In the genomic region with DNA sequence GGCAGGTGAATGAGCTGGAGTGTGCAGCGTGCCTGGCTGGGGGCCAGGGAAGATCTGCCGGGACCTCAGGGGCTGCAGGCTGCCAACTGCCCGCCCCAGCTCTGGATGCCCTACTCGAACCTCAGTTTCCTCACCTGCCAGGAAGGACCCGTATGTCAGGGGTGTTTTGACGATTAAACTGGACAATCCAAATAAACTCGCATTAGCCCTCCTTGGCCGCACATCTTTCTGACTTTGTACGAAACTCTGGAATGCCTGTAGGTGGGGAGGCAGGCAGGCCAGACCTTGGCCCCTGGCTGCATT, we compare ENCODE assay signal across 8 cellular contexts. TPM values are rescaled to one million over a fixed set of nuclear protein-coding genes. Genes with fewer than 3 reads are reported as not detected.
DNase-seq lines count a peak whose midpoint lies in the region; ATAC-seq and TF ChIP-seq lines count a peak whose summit lies in the region.

No MANE protein-coding gene starts in this region.

- 28 to 29% methylated on average over 9 of the region's 9 CpGs for WGBS in testis, 2 donors

- no peaks in the 10 kb centered on the region for H3K27me3 ChIP-seq in breast epithelium
- no peaks in the 10 kb centered on the region for H3K27me3 ChIP-seq in testis

- peak; percentile 51 for DNase-seq in activated CD4-positive, alpha-beta T cell treated with anti-CD3 and anti-CD28 coated beads, Interleukin-2, amount 10 ng/mL, durations not matched to agents 24 days and 14 days
- no peak for DNase-seq in activated CD4-positive, alpha-beta T cell treated with anti-CD3 and anti-CD28 coated beads, Interleukin-2, amount 50 U/mL, for 1 hour
- DNase-seq in breast epithelium (ENCODE audit: low spot score in 2 of 2): no peak
- no peak for DNase-seq in memory B cell (ENCODE audit: low spot score in 2 of 2)
- no peak for DNase-seq in testis
- DNase-seq in AG08395 (ENCODE audit: low spot score): no peak
- no peak for DNase-seq in SIG-M5 (lab: John Stamatoyannopoulos, UW)
- no peak for DNase-seq in posterior vena cava (ENCODE audit: low spot score)

- no peak overlapping the region for H3K4me3 Mint-ChIP-seq in activated CD4-positive, alpha-beta T cell treated with anti-CD3 and anti-CD28 coated beads, Interleukin-2, amount 10 ng/mL, durations not matched to agents 24 days and 14 days
- H3K4me3 Mint-ChIP-seq in memory B cell: peak overlapping the region; percentile 46

- intact Hi-C loops in activated CD4-positive, alpha-beta T cell treated with anti-CD3 and anti-CD28 coated beads, Interleukin-2, amount 10 ng/mL, durations not matched to agents 24 days and 14 days (cut with micrococcal nuclease): no loop called here
- intact Hi-C loops in breast epithelium (cut with DNase I; ENCODE audit: low total_unique reads) (no loop called here), testis (cut with DNase I; ENCODE audit: low total_unique reads) (no loop called here), posterior vena cava (cut with DNase I) (no loop called here)

- H3K27ac Mint-ChIP-seq in activated CD4-positive, alpha-beta T cell treated with anti-CD3 and anti-CD28 coated beads, Interleukin-2, amount 10 ng/mL, durations not matched to agents 24 days and 14 days: no peak overlapping the region
- H3K27ac Mint-ChIP-seq in memory B cell: no peak overlapping the region

- H3K4me1 ChIP-seq in breast epithelium (no peaks in the 10 kb centered on the region), testis (peaks cover 14% of the 10 kb centered on the region)

- TF ChIP-seq CTCF in breast epithelium (IDR thresholded peaks at IDR 0.05): no peak
- no peak for TF ChIP-seq CTCF in testis (IDR thresholded peaks at IDR 0.05)

- peaks cover 6% of the 10 kb centered on the region for H3K4me1 Mint-ChIP-seq in activated CD4-positive, alpha-beta T cell treated with anti-CD3 and anti-CD28 coated beads, Interleukin-2, amount 10 ng/mL, durations not matched to agents 24 days and 14 days
- H3K4me1 Mint-ChIP-seq in memory B cell: peaks cover 9% of the 10 kb centered on the region

- H3K9me3 Mint-ChIP-seq in activated CD4-positive, alpha-beta T cell treated with anti-CD3 and anti-CD28 coated beads, Interleukin-2, amount 10 ng/mL, durations not matched to agents 24 days and 14 days: peaks cover 14% of the 10 kb centered on the region
- H3K9me3 Mint-ChIP-seq in memory B cell: peaks cover 1% of the 10 kb centered on the region

- peak overlapping the region; percentile 78 to 93 for H3K27ac ChIP-seq in breast epithelium
- H3K27ac ChIP-seq in testis: peak overlapping the region in 1 of 2 donors; percentile 55

- H3K27me3 Mint-ChIP-seq in activated CD4-positive, alpha-beta T cell treated with anti-CD3 and anti-CD28 coated beads, Interleukin-2, amount 10 ng/mL, durations not matched to agents 24 days and 14 days: peaks cover 44% of the 10 kb centered on the region
- H3K27me3 Mint-ChIP-seq in memory B cell: peaks cover 18% of the 10 kb centered on the region

- no peaks in the 10 kb centered on the region for H3K36me3 Mint-ChIP-seq in activated CD4-positive, alpha-beta T cell treated with anti-CD3 and anti-CD28 coated beads, Interleukin-2, amount 10 ng/mL, durations not matched to agents 24 days and 14 days (ENCODE audit: low read depth)
- no peaks in the 10 kb centered on the region for H3K36me3 Mint-ChIP-seq in memory B cell

- H3K36me3 ChIP-seq in breast epithelium (no peaks in the 10 kb centered on the region), testis (ENCODE audit: low read depth, missing control alignments) (no peaks in the 10 kb centered on the region)

- H3K9me3 ChIP-seq in breast epithelium (no peaks in the 10 kb centered on the region), testis (no peaks in the 10 kb centered on the region)

- no peak for TF ChIP-seq POLR2A in breast epithelium (IDR thresholded peaks at IDR 0.05)
- TF ChIP-seq POLR2A in testis (IDR thresholded peaks at IDR 0.05): no peak

- H3K4me3 ChIP-seq in breast epithelium (peak overlapping the region; percentile 76 to 98 (median 87)), testis (peak overlapping the region; percentile 71 to 74)

- no peak for ATAC-seq in memory B cell (ENCODE audit: low read depth)

RNA-seq across cellular contexts. Expression of gene ZNF669, which starts 8.3 kb away (rescaled TPM):
- total RNA-seq in activated CD4-positive, alpha-beta T cell treated with anti-CD3 and anti-CD28 coated beads, Interleukin-2, amount 10 ng/mL, durations not matched to agents 24 days and 14 days: 6.2 and 6.7 TPM in 2 replicates
- 10 to 100 TPM in 2 of 3 donors, 1 to 10 TPM in 1; 5.9 to 11.7 (median 11.5) TPM for total RNA-seq in breast epithelium
- 10 to 100 TPM in 1 of 2 donors, 1 to 10 TPM in 1; 9.4 to 10.6 TPM for total RNA-seq in testis
- polyA plus RNA-seq in testis (ENCODE audit: insufficient read depth, low read depth, low replicate concordance): 12.1 TPM
- 1 to 10 TPM; 5.7 to 6.4 TPM for total RNA-seq in posterior vena cava

RNA-seq across cellular contexts. Expression of gene ZNF670, which starts 33.8 kb away (rescaled TPM):
- 2.8 TPM in 2 replicates for total RNA-seq in activated CD4-positive, alpha-beta T cell treated with anti-CD3 and anti-CD28 coated beads, Interleukin-2, amount 10 ng/mL, durations not matched to agents 24 days and 14 days
- total RNA-seq in breast epithelium (1 to 10 TPM; 2.1 to 8.0 (median 4.9) TPM), testis (1 to 10 TPM; 3.5 to 5.5 TPM), posterior vena cava (1 to 10 TPM; 3.3 to 3.9 TPM)
- 5.4 TPM for polyA plus RNA-seq in testis (ENCODE audit: insufficient read depth, low read depth, low replicate concordance)

RNA-seq across cellular contexts. Expression of gene ZNF124, which starts 59.4 kb away (rescaled TPM):
- total RNA-seq in activated CD4-positive, alpha-beta T cell treated with anti-CD3 and anti-CD28 coated beads, Interleukin-2, amount 10 ng/mL, durations not matched to agents 24 days and 14 days: 14.9 and 18.5 TPM in 2 replicates
- total RNA-seq in breast epithelium: 10 to 100 TPM; 16.8 to 54.2 (median 46.5) TPM
- total RNA-seq in testis: 10 to 100 TPM; 12.9 to 17.3 TPM
- polyA plus RNA-seq in testis (ENCODE audit: insufficient read depth, low read depth, low replicate concordance): 22.0 TPM
- total RNA-seq in posterior vena cava: 10 to 100 TPM; 15.5 to 22.9 TPM
